Comparison of ENCODE assay signal across 10 cellular contexts in genomic region chr17:47847341-47848197, GRCh38. TPM values are rescaled to one million over a fixed set of nuclear protein-coding genes. Genes with fewer than 3 reads are reported as not detected.
DNase-seq lines count a peak whose midpoint lies in the region; ATAC-seq and TF ChIP-seq lines count a peak whose summit lies in the region.
"Had no signal": no experiment of that assay in that cellular context is flagged by ENCODE, and none has a peak within 500 bp of the region (broad histone marks: within the 10 kb centered on the region; RNA-seq: fewer than 3 reads in every experiment).

No MANE protein-coding gene starts in this region.

- WGBS in H9 (ENCODE audit: extremely low coverage, insufficient read length, low lambda C conversion rate) = no CpG with 5 or more reads among the region's 71 CpGs

- no peak overlapping the region for H4K8ac ChIP-seq in H9 (replicated peaks; ENCODE audit: insufficient read length, low read depth, low read length)

- H3K79me1 ChIP-seq in H9 (ENCODE audit: insufficient read depth, low read depth, low read length, poor library complexity, severe bottlenecking) = no peaks in the 10 kb centered on the region

- H2BK5ac ChIP-seq in H9 (ENCODE audit: insufficient read length, low read length) = no peak overlapping the region

- H2BK120ac ChIP-seq in H9 (ENCODE audit: low read depth, low read length, poor library complexity, severe bottlenecking) = no peak overlapping the region

- H3K36me3 Mint-ChIP-seq in H9 (ENCODE audit: insufficient read depth in 1 of 3, low read depth in 3 of 3) = peaks cover 0 to 2% (median 0%) of the 10 kb centered on the region in 3 experiments; a peak in 1 of 7 replicates
- H3K36me3 Mint-ChIP-seq in activated naive CD8-positive, alpha-beta T cell treated with anti-CD3 and anti-CD28 coated beads for 36 hours = no peaks in the 10 kb centered on the region

- H3K4me1 ChIP-seq in H9 (ENCODE audit: insufficient read depth, low read length) = peaks cover 6% of the 10 kb centered on the region

- no peaks in the 10 kb centered on the region for H4K20me1 ChIP-seq in H9 (ENCODE audit: control insufficient read depth, insufficient read depth, insufficient read length)

- H3K27ac ChIP-seq in C4-2B (no peak overlapping the region), H9 (ENCODE audit: insufficient read length, low read depth, low read length) (no peak overlapping the region)
- H3K27ac ChIP-seq: Peyer's patch had no signal

- ATAC-seq in HG03196 (IDR thresholded peaks at IDR 0.05; ENCODE audit: unreplicated experiment) = no peak
- no peak for ATAC-seq in HG03135 (IDR thresholded peaks at IDR 0.05; ENCODE audit: unreplicated experiment)
- no peak for ATAC-seq in GM21515 (IDR thresholded peaks at IDR 0.05; ENCODE audit: unreplicated experiment)

- no peaks in the 10 kb centered on the region for H3K9me3 ChIP-seq in H9 (ENCODE audit: control insufficient read depth, low read depth, low read length)
- H3K9me3 ChIP-seq: Peyer's patch had no signal

- peak overlapping the region; percentile 55 to 78 for H3K4me3 Mint-ChIP-seq in H9
- no peak overlapping the region for H3K4me3 Mint-ChIP-seq in activated naive CD8-positive, alpha-beta T cell treated with anti-CD3 and anti-CD28 coated beads for 36 hours
- H3K4me3 Mint-ChIP-seq: immature natural killer cell had no signal

- no peaks in the 10 kb centered on the region for H3K79me2 ChIP-seq in H9 (ENCODE audit: insufficient read depth, low read length)

- no peak overlapping the region for H2BK12ac ChIP-seq in H9 (ENCODE audit: insufficient read length, low read depth, low read length)

- peak; percentile 93 for DNase-seq in H9
- DNase-seq in activated naive CD8-positive, alpha-beta T cell treated with anti-CD3 and anti-CD28 coated beads for 36 hours = peak; percentile 36
- peak; percentile 54 for DNase-seq in iPS-NIHi7 (ENCODE audit: extremely low spot score)
- DNase-seq in dedifferentiated amniotic fluid mesenchymal stem cell (ENCODE audit: extremely low spot score) = no peak
- DNase-seq: immature natural killer cell, Peyer's patch had no signal

- no peak overlapping the region for H3K14ac ChIP-seq in H9 (ENCODE audit: insufficient read depth, low read length)

- H3K4me2 ChIP-seq in H9 (ENCODE audit: insufficient read depth, insufficient read length, low read length) = peak overlapping the region; percentile 55

- H3K56ac ChIP-seq in H9 (ENCODE audit: insufficient read length, low read depth, low read length) = no peak overlapping the region

- H3T11ph ChIP-seq in H9 (ENCODE audit: low read length) = no peak overlapping the region

- no peak overlapping the region for H4K5ac ChIP-seq in H9 (ENCODE audit: insufficient read length, low read depth, low read length)

- H3K23me2 ChIP-seq in H9 (ENCODE audit: insufficient read length, low read depth, low read length, poor library complexity, severe bottlenecking) = peaks cover 27% of the 10 kb centered on the region

- TF ChIP-seq CTCF in C4-2B (conservative IDR thresholded peaks at IDR 0.05) = peak; percentile 73
- TF ChIP-seq CTCF in H9 (conservative IDR thresholded peaks at IDR 0.05) = peak; percentile 73

- H3K4me1 Mint-ChIP-seq in H9 = peaks cover 39 to 60% of the 10 kb centered on the region in 2 experiments
- peaks cover 21% of the 10 kb centered on the region for H3K4me1 Mint-ChIP-seq in activated naive CD8-positive, alpha-beta T cell treated with anti-CD3 and anti-CD28 coated beads for 36 hours

- H3K27me3 Mint-ChIP-seq in H9 (ENCODE audit: low read depth) = peaks cover 85% of the 10 kb centered on the region
- peaks cover 79% of the 10 kb centered on the region for H3K27me3 Mint-ChIP-seq in activated naive CD8-positive, alpha-beta T cell treated with anti-CD3 and anti-CD28 coated beads for 36 hours

- H3K9ac ChIP-seq in H9 (ENCODE audit: extremely low read depth, insufficient read length, low read length) = no peak overlapping the region

- no peak overlapping the region for H3K23ac ChIP-seq in H9 (ENCODE audit: insufficient read length, low read depth, low read length)

- no peak overlapping the region for H2AFZ ChIP-seq in H9 (ENCODE audit: low read length)

- H2BK20ac ChIP-seq in H9 (ENCODE audit: low read depth, low read length, poor library complexity, severe bottlenecking) = no peak overlapping the region

- H2BK15ac ChIP-seq in H9 (ENCODE audit: low read depth, low read length) = no peak overlapping the region

- H3K9me3 Mint-ChIP-seq in H9 = no peaks in the 10 kb centered on the region; a peak in 2 of 5 replicates
- no peaks in the 10 kb centered on the region for H3K9me3 Mint-ChIP-seq in activated naive CD8-positive, alpha-beta T cell treated with anti-CD3 and anti-CD28 coated beads for 36 hours
- H3K9me3 Mint-ChIP-seq: immature natural killer cell had no signal

- H3K27ac Mint-ChIP-seq in H9 = no peak overlapping the region
- H3K27ac Mint-ChIP-seq in activated naive CD8-positive, alpha-beta T cell treated with anti-CD3 and anti-CD28 coated beads for 36 hours = no peak overlapping the region
- H3K27ac Mint-ChIP-seq: immature natural killer cell had no signal

- H3K27me3 ChIP-seq in H9 (ENCODE audit: insufficient read depth, low read length) = peaks cover 49% of the 10 kb centered on the region

- H4K91ac ChIP-seq in H9 (ENCODE audit: insufficient read length, low read depth, low read length) = no peak overlapping the region

- no peak overlapping the region for H2AK5ac ChIP-seq in H9 (ENCODE audit: insufficient read length, low read length)

- H3K4ac ChIP-seq in H9 (ENCODE audit: low read depth, low read length) = no peak overlapping the region

- no peak overlapping the region for H3K18ac ChIP-seq in H9 (ENCODE audit: insufficient read length, low read depth, low read length)

RNA-seq across cellular contexts. Expression of gene SP6, which starts 3.4 kb away (rescaled TPM):
- total RNA-seq in H9 (2021) = 0.90 and 0.92 TPM in 2 replicates
- not detected for total RNA-seq in activated naive CD8-positive, alpha-beta T cell treated with anti-CD3 and anti-CD28 coated beads for 36 hours

RNA-seq across cellular contexts. Expression of gene SCRN2, which starts 6.5 kb away (rescaled TPM):
- 34.0 and 38.6 TPM in 2 replicates for total RNA-seq in H9 (2021)
- 10 to 100 TPM; 15.3 to 17.1 TPM for total RNA-seq in activated naive CD8-positive, alpha-beta T cell treated with anti-CD3 and anti-CD28 coated beads for 36 hours

RNA-seq across cellular contexts. Expression of gene LRRC46, which starts 16.1 kb away (rescaled TPM):
- 0.29 and 0.31 TPM in 2 replicates for total RNA-seq in H9 (2021)
- under 1 TPM; 0.46 to 0.68 TPM for total RNA-seq in activated naive CD8-positive, alpha-beta T cell treated with anti-CD3 and anti-CD28 coated beads for 36 hours

RNA-seq across cellular contexts. Expression of gene MRPL10, which starts 16.2 kb away (rescaled TPM):
- total RNA-seq in H9 (2021) = 67.2 and 68.4 TPM in 2 replicates
- total RNA-seq in activated naive CD8-positive, alpha-beta T cell treated with anti-CD3 and anti-CD28 coated beads for 36 hours = 10 to 100 TPM; 70.0 to 75.2 TPM

RNA-seq across cellular contexts. Expression of gene OSBPL7, which starts 26.0 kb away (rescaled TPM):
- total RNA-seq in H9 (2021) = 12.0 and 13.0 TPM in 2 replicates
- 10 to 100 TPM; 12.1 to 12.5 TPM for total RNA-seq in activated naive CD8-positive, alpha-beta T cell treated with anti-CD3 and anti-CD28 coated beads for 36 hours
